ENCODE assay signal across 22 cellular contexts in genomic region chr1:18858070-18858688, GRCh38. TPM values are rescaled to one million over a fixed set of nuclear protein-coding genes. Genes with fewer than 3 reads are reported as not detected.
DNase-seq lines count a peak whose midpoint lies in the region; ATAC-seq, FAIRE-seq and TF ChIP-seq lines count a peak whose summit lies in the region.
"Had no signal": no experiment of that assay in that cellular context is flagged by ENCODE, and none has a peak within 500 bp of the region (broad histone marks: within the 10 kb centered on the region; RNA-seq: fewer than 3 reads in every experiment).

No MANE protein-coding gene starts in this region.

- TF ChIP-seq RAD21 in HepG2 (CRISPR knock-in tag; IDR thresholded peaks at IDR 0.05) = no peak

- POLR2A ChIA-PET in HepG2 (lab: Yijun Ruan, JAX) = no interaction called here

- H3K27me3 ChIP-seq in HepG2 (ENCODE audit: control insufficient read depth in 1 of 2, insufficient read depth in 2 of 2, low read length in 2 of 2) (peaks cover 3 to 17% of the 10 kb centered on the region in 2 experiments; a peak in 4 of 5 replicates), right lobe of liver (no peaks in the 10 kb centered on the region), bronchial epithelial cell (ENCODE audit: control insufficient read depth, insufficient read depth, low read length) (no peaks in the 10 kb centered on the region), osteoblast (ENCODE audit: insufficient read depth, low read length) (no peaks in the 10 kb centered on the region)

- TF ChIP-seq POLR2A in HepG2 (IDR thresholded peaks at IDR 0.05; ENCODE audit: insufficient read depth in 1 of 2, low read depth in 2 of 2, low read length in 2 of 2) (no peak), right lobe of liver (IDR thresholded peaks at IDR 0.05) (no peak)

- no peaks in the 10 kb centered on the region for H3K36me3 ChIP-seq in HepG2 (replicated peaks in 1 of 2; ENCODE audit: control insufficient read depth in 1 of 2, insufficient read depth in 2 of 2, low read length in 2 of 2)
- no peaks in the 10 kb centered on the region for H3K36me3 ChIP-seq in right lobe of liver
- no peaks in the 10 kb centered on the region for H3K36me3 ChIP-seq in bronchial epithelial cell (ENCODE audit: control insufficient read depth, insufficient read depth, low read length)
- H3K36me3 ChIP-seq in osteoblast (ENCODE audit: insufficient read depth, low read length) = no peaks in the 10 kb centered on the region

- DNase-seq in HepG2 (ENCODE audit: low spot score) (no peak), right lobe of liver (no peak), bronchial epithelial cell (ENCODE audit: low read depth) (no peak), osteoblast (ENCODE audit: insufficient read length, low spot score, missing footprints) (peak; percentile 23), NCI-H2227 (lab: John Stamatoyannopoulos, UW; ENCODE audit: unreplicated experiment) (no peak)
- DNase-seq: AML-193; CD4-positive, alpha-beta memory T cell; DMS153; DMS79; GDM1; HCEC 1CT; KBM-7 had no signal

- no TSS peak for BruUV-seq in HepG2 (replicated peaks; lab: Mats Ljungman, UMichigan)

- FAIRE-seq in HepG2 (lab: Jason Lieb, UNC) = no peak
- FAIRE-seq in bronchial epithelial cell (lab: Jason Lieb, UNC) = peak; percentile 88
- FAIRE-seq: A549, GM12892, GM18507 had no signal

- H3K79me2 ChIP-seq in HepG2 (ENCODE audit: insufficient read depth, low read length) (no peaks in the 10 kb centered on the region), osteoblast (ENCODE audit: insufficient read depth, low read length) (no peaks in the 10 kb centered on the region)

- H3K9me3 ChIP-seq in HepG2 (ENCODE audit: low read length) (no peaks in the 10 kb centered on the region), right lobe of liver (no peaks in the 10 kb centered on the region), osteoblast (ENCODE audit: low read depth, low read length) (no peaks in the 10 kb centered on the region)
- H3K9me3 ChIP-seq: A549 had no signal

- no peak overlapping the region for H3K4me2 ChIP-seq in HepG2 (ENCODE audit: low read depth, low read length)
- H3K4me2 ChIP-seq in osteoblast (ENCODE audit: insufficient read depth, low read length) = no peak overlapping the region
- H3K4me2 ChIP-seq: A549 had no signal

- ATAC-seq in HepG2 (no peak), right lobe of liver (no peak), GM21526 (IDR thresholded peaks at IDR 0.05; ENCODE audit: low FRiP score, unreplicated experiment) (no peak), HG02678 (IDR thresholded peaks at IDR 0.05; ENCODE audit: unreplicated experiment) (no peak)
- ATAC-seq: A549 had no signal

- TF ChIP-seq EP300 in HepG2 (IDR thresholded peaks at IDR 0.05; ENCODE audit: low read depth in 2 of 2, low read length in 2 of 2) = no peak
- no peak for TF ChIP-seq EP300 in HepG2 (CRISPR knock-in tag; IDR thresholded peaks at IDR 0.05; ENCODE audit: borderline replicate concordance)

- WGBS in HepG2 (ENCODE audit: low lambda C conversion rate) = 32% methylated on average over 7 of the region's 7 CpGs
- 77% methylated on average over 7 of the region's 7 CpGs for WGBS in right lobe of liver (ENCODE audit: insufficient coverage, low coverage, low lambda C conversion rate, missing lambda C conversion rate)

- intact Hi-C loops in HepG2 (cut with micrococcal nuclease; ENCODE audit: unreplicated experiment) = no loop called here
- intact Hi-C loops in right lobe of liver (cut with DNase I) = no loop called here

- H3K4me3 ChIP-seq in HepG2 (replicated peaks in 1 of 3; ENCODE audit: insufficient read depth in 1 of 3, low read depth in 2 of 3, low read length in 3 of 3) = no peak overlapping the region
- no peak overlapping the region for H3K4me3 ChIP-seq in right lobe of liver
- no peak overlapping the region for H3K4me3 ChIP-seq in bronchial epithelial cell (ENCODE audit: low read depth, low read length)
- no peak overlapping the region for H3K4me3 ChIP-seq in osteoblast (ENCODE audit: insufficient read depth, low read length)
- H3K4me3 ChIP-seq: A549 had no signal

- TF ChIP-seq CTCF in HepG2 (CRISPR knock-in tag; IDR thresholded peaks at IDR 0.05) (no peak), right lobe of liver (IDR thresholded peaks at IDR 0.05) (no peak), bronchial epithelial cell (IDR thresholded peaks at IDR 0.05; ENCODE audit: insufficient read depth, low read length, severe bottlenecking) (no peak), osteoblast (IDR thresholded peaks at IDR 0.05; ENCODE audit: extremely low read depth, low read depth, low read length) (no peak)

- H3K4me1 ChIP-seq in HepG2 (ENCODE audit: insufficient read depth, low read length) = no peaks in the 10 kb centered on the region
- H3K4me1 ChIP-seq in right lobe of liver = no peaks in the 10 kb centered on the region
- H3K4me1 ChIP-seq in osteoblast (ENCODE audit: insufficient read depth, low read length) = no peaks in the 10 kb centered on the region
- H3K4me1 ChIP-seq: A549 had no signal

- CTCF ChIA-PET in HepG2 (lab: Yijun Ruan, JAX; ENCODE audit: low intra/inter-chr PET ratio, low total read pairs) = no interaction called here

- in situ Hi-C loops in HepG2 (cut with HindIII; ENCODE audit: extremely low pct_ligation_motif_present, low pct_unique_long_range_greater_than_20kb) = no loop called here

- H3K9ac ChIP-seq in HepG2 (ENCODE audit: insufficient read depth, low read depth, low read length) = no peak overlapping the region

- no peaks in the 10 kb centered on the region for H4K20me1 ChIP-seq in HepG2 (ENCODE audit: insufficient read depth, low read length)
- no peaks in the 10 kb centered on the region for H4K20me1 ChIP-seq in osteoblast (ENCODE audit: insufficient read depth, low read length)

- H2AFZ ChIP-seq in HepG2 (ENCODE audit: low read length) (no peak overlapping the region), osteoblast (ENCODE audit: low read length) (no peak overlapping the region)

- H3K27ac ChIP-seq in HepG2 (ENCODE audit: extremely low read length, insufficient read depth, low read length) (no peak overlapping the region), right lobe of liver (no peak overlapping the region), osteoblast (ENCODE audit: low read depth, low read length) (no peak overlapping the region)
- H3K27ac ChIP-seq: 22Rv1, A549 had no signal

RNA-seq across cellular contexts. Expression of gene TAS1R2, which starts 1.3 kb away (rescaled TPM):
- total RNA-seq in HepG2 (2016; rRNA removed; fragmentation: Illumina TruSeq; extraction: Trizol) = not detected in 2 replicates
- not detected in 2 replicates for total RNA-seq in HepG2 (2016; cell fraction: cytosol; rRNA removed; fragmentation: Illumina TruSeq; extraction: Trizol; ENCODE audit: low read depth)
- not detected in 2 replicates for total RNA-seq in HepG2 (2016; cell fraction: insoluble cytoplasmic fraction; rRNA removed; fragmentation: Illumina TruSeq; extraction: Trizol)
- not detected in 2 replicates for total RNA-seq in HepG2 (2016; cell fraction: membrane; rRNA removed; fragmentation: Illumina TruSeq; extraction: Trizol)
- not detected in 2 replicates for total RNA-seq in HepG2 (2016; cell fraction: nucleus; rRNA removed; fragmentation: Illumina TruSeq; extraction: Trizol)
- polyA plus RNA-seq in HepG2 (2011; rRNA removed) = not detected in 2 replicates
- polyA plus RNA-seq in HepG2 (2011; cell fraction: cytosol; rRNA removed) = 0.01 TPM in 1 of 2 replicates, not detected in the other
- polyA plus RNA-seq in HepG2 (2011; cell fraction: nucleus; rRNA removed) = 0.08 and 0.16 TPM in 2 replicates
- polyA plus RNA-seq in HepG2 (2012) = 0.09 TPM in 1 of 2 replicates, not detected in the other
- polyA plus RNA-seq in HepG2 (2016; cell fraction: cytosol; fragmentation: Illumina TruSeq; extraction: Trizol; ENCODE audit: low read depth) = not detected in 2 replicates
- polyA plus RNA-seq in HepG2 (2016; cell fraction: insoluble cytoplasmic fraction; fragmentation: Illumina TruSeq; extraction: Trizol; ENCODE audit: low read depth) = not detected in 2 replicates
- polyA plus RNA-seq in HepG2 (2016; cell fraction: membrane; fragmentation: Illumina TruSeq; extraction: Trizol; ENCODE audit: low read depth) = not detected in 2 replicates
- not detected in 2 replicates for polyA plus RNA-seq in HepG2 (2016; cell fraction: nucleus; fragmentation: Illumina TruSeq; extraction: Trizol; ENCODE audit: insufficient read depth, low read depth)
- polyA minus RNA-seq in HepG2 (2011; rRNA and poly(A)+ RNA removed; ENCODE audit: low replicate concordance) = not detected in 2 replicates
- not detected in 2 replicates for polyA minus RNA-seq in HepG2 (2011; cell fraction: cytosol; rRNA and poly(A)+ RNA removed)
- polyA minus RNA-seq in HepG2 (2011; cell fraction: nucleus; rRNA and poly(A)+ RNA removed) = not detected in 2 replicates
- under 1 TPM in 1 of 6 experiments, not detected in 5; 0.07 TPM for total RNA-seq in right lobe of liver
- total RNA-seq in bronchial epithelial cell = not detected in 2 replicates
- not detected in 2 replicates for total RNA-seq in osteoblast
- total RNA-seq: CD4-positive, alpha-beta memory T cell; Daoy; H4 had no signal
- polyA plus RNA-seq: A549; BJ; CD14-positive monocyte; CD4-positive, alpha-beta memory T cell had no signal

RNA-seq across cellular contexts. Expression of gene ALDH4A1, which starts 44.2 kb away (rescaled TPM):
- total RNA-seq in HepG2 (2016; rRNA removed; fragmentation: Illumina TruSeq; extraction: Trizol) (58.5 and 76.4 TPM in 2 replicates), right lobe of liver (100 to 1,000 TPM; 218 to 364 (median 265) TPM), bronchial epithelial cell (15.8 and 30.6 TPM in 2 replicates), osteoblast (28.6 and 31.8 TPM in 2 replicates)
- total RNA-seq in HepG2 (2016; cell fraction: cytosol; rRNA removed; fragmentation: Illumina TruSeq; extraction: Trizol; ENCODE audit: low read depth) = 7.2 and 7.7 TPM in 2 replicates
- 53.0 and 79.3 TPM in 2 replicates for total RNA-seq in HepG2 (2016; cell fraction: insoluble cytoplasmic fraction; rRNA removed; fragmentation: Illumina TruSeq; extraction: Trizol)
- 22.0 and 22.8 TPM in 2 replicates for total RNA-seq in HepG2 (2016; cell fraction: membrane; rRNA removed; fragmentation: Illumina TruSeq; extraction: Trizol)
- 52.1 and 60.8 TPM in 2 replicates for total RNA-seq in HepG2 (2016; cell fraction: nucleus; rRNA removed; fragmentation: Illumina TruSeq; extraction: Trizol)
- 229 and 240 TPM in 2 replicates for polyA plus RNA-seq in HepG2 (2011; rRNA removed)
- 210 and 362 TPM in 2 replicates for polyA plus RNA-seq in HepG2 (2011; cell fraction: cytosol; rRNA removed)
- polyA plus RNA-seq in HepG2 (2011; cell fraction: nucleus; rRNA removed) = 328 and 432 TPM in 2 replicates
- 87.2 and 88.3 TPM in 2 replicates for polyA plus RNA-seq in HepG2 (2012)
- polyA plus RNA-seq in HepG2 (2016; cell fraction: cytosol; fragmentation: Illumina TruSeq; extraction: Trizol; ENCODE audit: low read depth) = 7.1 and 8.1 TPM in 2 replicates
- 53.0 and 59.0 TPM in 2 replicates for polyA plus RNA-seq in HepG2 (2016; cell fraction: insoluble cytoplasmic fraction; fragmentation: Illumina TruSeq; extraction: Trizol; ENCODE audit: low read depth)
- polyA plus RNA-seq in HepG2 (2016; cell fraction: membrane; fragmentation: Illumina TruSeq; extraction: Trizol; ENCODE audit: low read depth) = 16.0 and 17.1 TPM in 2 replicates
- polyA plus RNA-seq in HepG2 (2016; cell fraction: nucleus; fragmentation: Illumina TruSeq; extraction: Trizol; ENCODE audit: insufficient read depth, low read depth) = 91.4 and 94.6 TPM in 2 replicates
- polyA minus RNA-seq in HepG2 (2011; rRNA and poly(A)+ RNA removed; ENCODE audit: low replicate concordance) = 12.3 and 373 TPM in 2 replicates
- 140 and 148 TPM in 2 replicates for polyA minus RNA-seq in HepG2 (2011; cell fraction: cytosol; rRNA and poly(A)+ RNA removed)
- 129 and 138 TPM in 2 replicates for polyA minus RNA-seq in HepG2 (2011; cell fraction: nucleus; rRNA and poly(A)+ RNA removed)
